19 cellular contexts compared by ENCODE assay signal in the genomic region with DNA sequence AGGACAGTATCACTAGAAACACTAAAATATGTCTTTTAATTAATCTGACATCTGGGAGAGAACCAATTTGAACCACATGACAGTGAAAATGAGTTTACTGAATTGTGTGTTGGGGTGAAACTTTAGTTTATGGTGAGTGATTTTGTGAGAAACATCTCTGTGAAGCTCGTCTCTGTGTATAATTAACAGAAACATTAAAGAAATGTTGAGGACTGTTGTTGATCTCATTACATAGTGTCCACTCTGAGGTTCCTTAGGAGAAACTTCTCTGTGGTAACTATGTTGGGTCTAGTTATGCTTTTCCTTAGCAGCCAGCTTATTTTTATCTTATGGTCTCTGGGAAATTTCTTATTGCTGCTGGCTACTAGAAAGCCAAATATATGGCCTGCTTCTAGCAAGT. TPM values are rescaled to one million over a fixed set of nuclear protein-coding genes. Genes with fewer than 3 reads are reported as not detected.
"Had no signal": no experiment of that assay in that cellular context is flagged by ENCODE, and none has a peak within 500 bp of the region (broad histone marks: within the 10 kb centered on the region; RNA-seq: fewer than 3 reads in every experiment).

No MANE protein-coding gene starts in this region.

- H3K27me3 ChIP-seq: brain microvascular endothelial cell, foreskin keratinocyte, testis had no signal

- H3K4me1 ChIP-seq: foreskin keratinocyte, testis had no signal

- H3K9me3 ChIP-seq: testis had no signal

- ATAC-seq: activated CD8-positive, alpha-beta T cell treated with anti-CD3 and anti-CD28 coated beads for 36 hours; foreskin keratinocyte; stimulated activated naive CD8-positive, alpha-beta T cell treated with anti-CD3 and anti-CD28 coated beads, Interleukin-15, amount 100 ng/mL, for 72 hours had no signal

- H3K4me3 ChIP-seq: skin epidermis, testis had no signal

- H3K27ac Mint-ChIP-seq: activated CD4-positive, alpha-beta T cell treated with anti-CD3 and anti-CD28 coated beads, Interleukin-2, amount 10 ng/mL, durations not matched to agents 24 days and 14 days; activated CD8-positive, alpha-beta T cell treated with anti-CD3 and anti-CD28 coated beads for 36 hours; activated naive CD8-positive, alpha-beta T cell treated with anti-CD3 and anti-CD28 coated beads, Interleukin-2, amount 10 ng/mL, durations not matched to agents 7 days and 5 days; activated T-helper 2 cell treated with anti-CD3 and anti-CD28 coated beads, Interferon-gamma antibody, Interleukin-2, Interleukin-4, amounts not matched to agents 10 μg/mL and 5 μg/mL and 100 μg/mL, durations not matched to agents 14 hours and 24 hours and 36 hours; stimulated activated naive CD8-positive, alpha-beta T cell treated with anti-CD3 and anti-CD28 coated beads, Interleukin-15, amount 100 ng/mL, for 72 hours had no signal

- H3K9me3 Mint-ChIP-seq: activated CD8-positive, alpha-beta T cell treated with anti-CD3 and anti-CD28 coated beads for 36 hours; activated naive CD8-positive, alpha-beta T cell treated with anti-CD3 and anti-CD28 coated beads, Interleukin-2, amount 10 ng/mL, durations not matched to agents 7 days and 5 days; activated T-helper 2 cell treated with anti-CD3 and anti-CD28 coated beads, Interferon-gamma antibody, Interleukin-2, Interleukin-4, amounts not matched to agents 10 μg/mL and 5 μg/mL and 100 μg/mL, durations not matched to agents 14 hours and 24 hours and 36 hours; stimulated activated naive CD8-positive, alpha-beta T cell treated with anti-CD3 and anti-CD28 coated beads, Interleukin-15, amount 100 ng/mL, for 72 hours had no signal

- H3K36me3 Mint-ChIP-seq: activated naive CD8-positive, alpha-beta T cell treated with anti-CD3 and anti-CD28 coated beads, Interleukin-2, amount 10 ng/mL, durations not matched to agents 7 days and 5 days had no signal

- H3K4me3 Mint-ChIP-seq: activated CD4-positive, alpha-beta T cell treated with anti-CD3 and anti-CD28 coated beads, Interleukin-2, amount 10 ng/mL, durations not matched to agents 24 days and 14 days; activated CD8-positive, alpha-beta T cell treated with anti-CD3 and anti-CD28 coated beads for 36 hours; activated naive CD8-positive, alpha-beta T cell treated with anti-CD3 and anti-CD28 coated beads, Interleukin-2, amount 10 ng/mL, durations not matched to agents 7 days and 5 days; nephron progenitor cell; stimulated activated naive CD8-positive, alpha-beta T cell treated with anti-CD3 and anti-CD28 coated beads, Interleukin-15, amount 100 ng/mL, for 72 hours had no signal

- H3K27ac ChIP-seq: brain microvascular endothelial cell, foreskin keratinocyte, testis had no signal

- H3K4me1 Mint-ChIP-seq: activated naive CD8-positive, alpha-beta T cell treated with anti-CD3 and anti-CD28 coated beads, Interleukin-2, amount 10 ng/mL, durations not matched to agents 7 days and 5 days; stimulated activated naive CD8-positive, alpha-beta T cell treated with anti-CD3 and anti-CD28 coated beads, Interleukin-15, amount 100 ng/mL, for 72 hours had no signal

- DNase-seq: activated CD4-positive, alpha-beta T cell treated with anti-CD3 and anti-CD28 coated beads, Interleukin-2, amount 10 ng/mL, durations not matched to agents 24 days and 14 days; activated CD8-positive, alpha-beta T cell treated with anti-CD3 and anti-CD28 coated beads for 36 hours; activated naive CD4-positive, alpha-beta T cell treated with Interleukin-2 at 50 U/mL for 16 hours; activated naive CD8-positive, alpha-beta T cell treated with anti-CD3 and anti-CD28 coated beads, Interleukin-2, amount 10 ng/mL, durations not matched to agents 7 days and 5 days; activated T-cell treated with anti-CD3 and anti-CD28 coated beads, Interleukin-2, amount 50 U/mL, for 1 hour; brain microvascular endothelial cell; foreskin keratinocyte; glutamatergic neuron; hippocampal formation; nephron progenitor cell; occipital lobe; stimulated activated CD4-positive, alpha-beta T cell treated with anti-CD3 and anti-CD28 coated beads, Interleukin-15, amount 100 ng/mL, for 24 hours; stimulated activated CD4-positive, alpha-beta T cell treated with anti-CD3 and anti-CD28 coated beads, Interleukin-4, amount 100 ng/mL, for 1 hour; stimulated activated naive CD8-positive, alpha-beta T cell treated with anti-CD3 and anti-CD28 coated beads, Interleukin-15, amount 100 ng/mL, for 72 hours; T-helper 1 cell; T-helper 9 cell; testis had no signal

RNA-seq across cellular contexts. Expression of gene FGF2, which starts 15.8 kb away (rescaled TPM):
- total RNA-seq: activated naive CD8-positive, alpha-beta T cell treated with anti-CD3 and anti-CD28 coated beads, Interleukin-2, amount 10 ng/mL, durations not matched to agents 7 days and 5 days had no signal
